Comparison of ENCODE assay signal across 15 cellular contexts in the genomic region with DNA sequence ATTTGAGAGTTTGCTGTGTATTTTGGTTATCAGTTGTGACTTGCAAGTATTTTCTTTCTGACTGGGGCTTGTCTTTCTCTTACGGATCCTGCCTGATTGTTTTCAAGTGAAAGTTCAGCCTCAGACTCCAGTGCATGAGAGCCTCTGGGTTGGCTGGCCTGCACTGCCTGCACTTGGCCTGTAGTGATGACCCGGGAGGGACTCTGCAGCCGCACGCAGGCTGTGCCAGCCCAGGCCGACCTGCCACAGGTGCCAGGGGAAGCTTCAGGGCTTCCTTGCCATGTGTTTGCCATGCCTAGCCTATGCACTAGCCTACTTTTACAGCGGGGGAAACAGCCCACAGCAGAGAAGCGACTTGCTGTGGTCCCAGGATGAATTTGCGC.
DNase-seq lines count a peak whose midpoint lies in the region; TF ChIP-seq lines count a peak whose summit lies in the region.
"Had no signal": no experiment of that assay in that cellular context is flagged by ENCODE, and none has a peak within 500 bp of the region (broad histone marks: within the 10 kb centered on the region; RNA-seq: fewer than 3 reads in every experiment).

No MANE protein-coding gene starts in this region.

- H3K4me3 Mint-ChIP-seq in glutamatergic neuron (ENCODE audit: unreplicated experiment): peak overlapping the region; percentile 63
- H3K4me3 Mint-ChIP-seq: activated naive CD4-positive, alpha-beta T cell treated with anti-CD3 and anti-CD28 coated beads, Interleukin-2, amount 10 ng/mL, durations not matched to agents 7 days and 5 days had no signal

- no peak overlapping the region for H3K4me3 ChIP-seq in skeletal muscle satellite cell (ENCODE audit: low read length)
- H3K4me3 ChIP-seq: lung had no signal

- POLR2A ChIA-PET in RWPE1 (lab: Yijun Ruan, JAX; ENCODE audit: low non-redundant PET): no interaction called here

- H3K27ac ChIP-seq in RWPE1: peak overlapping the region; percentile 90
- H3K27ac ChIP-seq: neutrophil had no signal

- no peaks in the 10 kb centered on the region for H3K27me3 ChIP-seq in skeletal muscle satellite cell (ENCODE audit: control insufficient read depth, insufficient read depth, low read length)
- H3K27me3 ChIP-seq: neutrophil had no signal

- no peaks in the 10 kb centered on the region for H3K9me3 ChIP-seq in skeletal muscle satellite cell (replicated peaks; ENCODE audit: low read length)
- H3K9me3 ChIP-seq: neutrophil had no signal

- TF ChIP-seq CTCF in RWPE1 (conservative IDR thresholded peaks at IDR 0.05; ENCODE audit: low read depth) (no peak), glutamatergic neuron (IDR thresholded peaks at IDR 0.05; ENCODE audit: partially characterized antibody, unreplicated experiment) (no peak)

- H3K36me3 ChIP-seq in skeletal muscle satellite cell (ENCODE audit: insufficient read depth, low read length): peaks cover 37% of the 10 kb centered on the region

- peaks cover 20% of the 10 kb centered on the region for H3K9me3 Mint-ChIP-seq in glutamatergic neuron (ENCODE audit: unreplicated experiment)
- H3K9me3 Mint-ChIP-seq: activated naive CD4-positive, alpha-beta T cell treated with anti-CD3 and anti-CD28 coated beads, Interleukin-2, amount 10 ng/mL, durations not matched to agents 7 days and 5 days had no signal

- H3K4me1 ChIP-seq in skeletal muscle satellite cell (ENCODE audit: control insufficient read depth, insufficient read depth, low read length): peaks cover 34% of the 10 kb centered on the region

- in situ Hi-C loops in G401 (cut with HindIII; ENCODE audit: low sequenced_read_pairs): no loop called here

- H3K4me1 Mint-ChIP-seq in glutamatergic neuron (ENCODE audit: low read depth, unreplicated experiment): peaks cover 33% of the 10 kb centered on the region
- H3K4me1 Mint-ChIP-seq: activated naive CD4-positive, alpha-beta T cell treated with anti-CD3 and anti-CD28 coated beads, Interleukin-2, amount 10 ng/mL, durations not matched to agents 7 days and 5 days had no signal

- no peaks in the 10 kb centered on the region for H3K36me3 Mint-ChIP-seq in glutamatergic neuron (ENCODE audit: unreplicated experiment)

- H3K9ac ChIP-seq in skeletal muscle satellite cell (ENCODE audit: low read depth, low read length): no peak overlapping the region

- peaks cover 14% of the 10 kb centered on the region for H3K27me3 Mint-ChIP-seq in glutamatergic neuron (ENCODE audit: unreplicated experiment)
- H3K27me3 Mint-ChIP-seq: activated naive CD4-positive, alpha-beta T cell treated with anti-CD3 and anti-CD28 coated beads, Interleukin-2, amount 10 ng/mL, durations not matched to agents 7 days and 5 days had no signal

- intact Hi-C loops in posterior vena cava (cut with DNase I): loop anchor here in 1 of 2 donors (10.0 kb wide), 1 partner anchor 539 kb away; no protein-coding TSS in a partner anchor

- peak overlapping the region; percentile 57 for H3K27ac Mint-ChIP-seq in glutamatergic neuron (ENCODE audit: unreplicated experiment)
- H3K27ac Mint-ChIP-seq: activated naive CD4-positive, alpha-beta T cell treated with anti-CD3 and anti-CD28 coated beads, Interleukin-2, amount 10 ng/mL, durations not matched to agents 7 days and 5 days had no signal

- peak overlapping the region; percentile 52 for H3K4me2 ChIP-seq in skeletal muscle satellite cell (ENCODE audit: low read length)

- peak; percentile 52 for DNase-seq in G401 (ENCODE audit: low spot score)
- no peak for DNase-seq in RWPE1 (ENCODE audit: low spot score)
- DNase-seq in glutamatergic neuron: no peak
- DNase-seq in dermis blood vessel endothelial cell: no peak
- DNase-seq in occipital lobe (lab: John Stamatoyannopoulos, UW): no peak
- no peak for DNase-seq in dedifferentiated amniotic fluid mesenchymal stem cell (ENCODE audit: extremely low spot score)
- DNase-seq in posterior vena cava (ENCODE audit: low spot score): no peak
- DNase-seq: activated naive CD4-positive, alpha-beta T cell treated with anti-CD3 and anti-CD28 coated beads, Interleukin-2, amount 10 ng/mL, durations not matched to agents 7 days and 5 days; central memory CD4-positive, alpha-beta T cell; erythroblast; MV-4-11; stimulated activated CD4-positive, alpha-beta T cell treated with anti-CD3 and anti-CD28 coated beads, Interleukin-12 subunit alpha, Interleukin-12 subunit beta, amount 100 ng/mL, for 4 hours had no signal

- CTCF ChIA-PET in RWPE1 (lab: Yijun Ruan, JAX): interaction anchor here (0.6 kb wide), 2 partner anchors 234 to 584 kb away, joined by 3 read pairs; no protein-coding TSS in a partner anchor
